In the genomic region with DNA sequence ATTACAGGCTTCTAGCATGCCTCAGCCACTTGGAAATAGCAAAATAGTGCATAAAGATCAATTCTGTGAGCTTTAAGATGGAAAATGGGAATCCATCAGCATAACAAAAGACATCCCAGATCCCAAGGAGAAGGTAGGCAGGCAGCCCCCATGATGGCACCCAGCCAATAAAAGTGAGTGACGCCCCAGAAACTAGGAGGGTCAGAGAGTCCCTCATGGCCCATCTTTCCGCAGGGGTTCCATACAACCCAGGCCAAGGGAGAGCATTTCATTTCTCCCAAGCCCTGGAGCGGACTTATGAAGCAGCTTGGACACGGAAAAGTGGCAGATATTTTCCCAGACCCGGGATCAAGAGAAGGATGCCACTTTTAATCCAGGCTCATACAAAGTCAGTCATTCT, we compare ENCODE assay signal across 1 cellular context.
TF ChIP-seq lines count a peak whose summit lies in the region.

No MANE protein-coding gene starts in this region.

TF ChIP-seq in GM23338, 12 proteins besides CTCF, POLR2A, EP300 and RAD21 (continued from another document):
- TF ChIP-seq, protein P1, sequence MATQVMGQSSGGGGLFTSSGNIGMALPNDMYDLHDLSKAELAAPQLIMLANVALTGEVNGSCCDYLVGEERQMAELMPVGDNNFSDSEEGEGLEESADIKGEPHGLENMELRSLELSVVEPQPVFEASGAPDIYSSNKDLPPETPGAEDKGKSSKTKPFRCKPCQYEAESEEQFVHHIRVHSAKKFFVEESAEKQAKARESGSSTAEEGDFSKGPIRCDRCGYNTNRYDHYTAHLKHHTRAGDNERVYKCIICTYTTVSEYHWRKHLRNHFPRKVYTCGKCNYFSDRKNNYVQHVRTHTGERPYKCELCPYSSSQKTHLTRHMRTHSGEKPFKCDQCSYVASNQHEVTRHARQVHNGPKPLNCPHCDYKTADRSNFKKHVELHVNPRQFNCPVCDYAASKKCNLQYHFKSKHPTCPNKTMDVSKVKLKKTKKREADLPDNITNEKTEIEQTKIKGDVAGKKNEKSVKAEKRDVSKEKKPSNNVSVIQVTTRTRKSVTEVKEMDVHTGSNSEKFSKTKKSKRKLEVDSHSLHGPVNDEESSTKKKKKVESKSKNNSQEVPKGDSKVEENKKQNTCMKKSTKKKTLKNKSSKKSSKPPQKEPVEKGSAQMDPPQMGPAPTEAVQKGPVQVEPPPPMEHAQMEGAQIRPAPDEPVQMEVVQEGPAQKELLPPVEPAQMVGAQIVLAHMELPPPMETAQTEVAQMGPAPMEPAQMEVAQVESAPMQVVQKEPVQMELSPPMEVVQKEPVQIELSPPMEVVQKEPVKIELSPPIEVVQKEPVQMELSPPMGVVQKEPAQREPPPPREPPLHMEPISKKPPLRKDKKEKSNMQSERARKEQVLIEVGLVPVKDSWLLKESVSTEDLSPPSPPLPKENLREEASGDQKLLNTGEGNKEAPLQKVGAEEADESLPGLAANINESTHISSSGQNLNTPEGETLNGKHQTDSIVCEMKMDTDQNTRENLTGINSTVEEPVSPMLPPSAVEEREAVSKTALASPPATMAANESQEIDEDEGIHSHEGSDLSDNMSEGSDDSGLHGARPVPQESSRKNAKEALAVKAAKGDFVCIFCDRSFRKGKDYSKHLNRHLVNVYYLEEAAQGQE (IDR thresholded peaks at IDR 0.05; ENCODE audit: unreplicated experiment) = no peak
- TF ChIP-seq ZNF114 (CRISPR knock-in tag; IDR thresholded peaks at IDR 0.05) (no peak), STAT1 (IDR thresholded peaks at IDR 0.05; ENCODE audit: unreplicated experiment) (no peak), CREB1 (CRISPR knock-in tag; IDR thresholded peaks at IDR 0.05; ENCODE audit: low read depth) (no peak), POLR2AphosphoS5 (IDR thresholded peaks at IDR 0.05; ENCODE audit: low read depth) (no peak), EZH2phosphoT487 (IDR thresholded peaks at IDR 0.05; ENCODE audit: unreplicated experiment) (no peak)
- TF ChIP-seq, protein P2, sequence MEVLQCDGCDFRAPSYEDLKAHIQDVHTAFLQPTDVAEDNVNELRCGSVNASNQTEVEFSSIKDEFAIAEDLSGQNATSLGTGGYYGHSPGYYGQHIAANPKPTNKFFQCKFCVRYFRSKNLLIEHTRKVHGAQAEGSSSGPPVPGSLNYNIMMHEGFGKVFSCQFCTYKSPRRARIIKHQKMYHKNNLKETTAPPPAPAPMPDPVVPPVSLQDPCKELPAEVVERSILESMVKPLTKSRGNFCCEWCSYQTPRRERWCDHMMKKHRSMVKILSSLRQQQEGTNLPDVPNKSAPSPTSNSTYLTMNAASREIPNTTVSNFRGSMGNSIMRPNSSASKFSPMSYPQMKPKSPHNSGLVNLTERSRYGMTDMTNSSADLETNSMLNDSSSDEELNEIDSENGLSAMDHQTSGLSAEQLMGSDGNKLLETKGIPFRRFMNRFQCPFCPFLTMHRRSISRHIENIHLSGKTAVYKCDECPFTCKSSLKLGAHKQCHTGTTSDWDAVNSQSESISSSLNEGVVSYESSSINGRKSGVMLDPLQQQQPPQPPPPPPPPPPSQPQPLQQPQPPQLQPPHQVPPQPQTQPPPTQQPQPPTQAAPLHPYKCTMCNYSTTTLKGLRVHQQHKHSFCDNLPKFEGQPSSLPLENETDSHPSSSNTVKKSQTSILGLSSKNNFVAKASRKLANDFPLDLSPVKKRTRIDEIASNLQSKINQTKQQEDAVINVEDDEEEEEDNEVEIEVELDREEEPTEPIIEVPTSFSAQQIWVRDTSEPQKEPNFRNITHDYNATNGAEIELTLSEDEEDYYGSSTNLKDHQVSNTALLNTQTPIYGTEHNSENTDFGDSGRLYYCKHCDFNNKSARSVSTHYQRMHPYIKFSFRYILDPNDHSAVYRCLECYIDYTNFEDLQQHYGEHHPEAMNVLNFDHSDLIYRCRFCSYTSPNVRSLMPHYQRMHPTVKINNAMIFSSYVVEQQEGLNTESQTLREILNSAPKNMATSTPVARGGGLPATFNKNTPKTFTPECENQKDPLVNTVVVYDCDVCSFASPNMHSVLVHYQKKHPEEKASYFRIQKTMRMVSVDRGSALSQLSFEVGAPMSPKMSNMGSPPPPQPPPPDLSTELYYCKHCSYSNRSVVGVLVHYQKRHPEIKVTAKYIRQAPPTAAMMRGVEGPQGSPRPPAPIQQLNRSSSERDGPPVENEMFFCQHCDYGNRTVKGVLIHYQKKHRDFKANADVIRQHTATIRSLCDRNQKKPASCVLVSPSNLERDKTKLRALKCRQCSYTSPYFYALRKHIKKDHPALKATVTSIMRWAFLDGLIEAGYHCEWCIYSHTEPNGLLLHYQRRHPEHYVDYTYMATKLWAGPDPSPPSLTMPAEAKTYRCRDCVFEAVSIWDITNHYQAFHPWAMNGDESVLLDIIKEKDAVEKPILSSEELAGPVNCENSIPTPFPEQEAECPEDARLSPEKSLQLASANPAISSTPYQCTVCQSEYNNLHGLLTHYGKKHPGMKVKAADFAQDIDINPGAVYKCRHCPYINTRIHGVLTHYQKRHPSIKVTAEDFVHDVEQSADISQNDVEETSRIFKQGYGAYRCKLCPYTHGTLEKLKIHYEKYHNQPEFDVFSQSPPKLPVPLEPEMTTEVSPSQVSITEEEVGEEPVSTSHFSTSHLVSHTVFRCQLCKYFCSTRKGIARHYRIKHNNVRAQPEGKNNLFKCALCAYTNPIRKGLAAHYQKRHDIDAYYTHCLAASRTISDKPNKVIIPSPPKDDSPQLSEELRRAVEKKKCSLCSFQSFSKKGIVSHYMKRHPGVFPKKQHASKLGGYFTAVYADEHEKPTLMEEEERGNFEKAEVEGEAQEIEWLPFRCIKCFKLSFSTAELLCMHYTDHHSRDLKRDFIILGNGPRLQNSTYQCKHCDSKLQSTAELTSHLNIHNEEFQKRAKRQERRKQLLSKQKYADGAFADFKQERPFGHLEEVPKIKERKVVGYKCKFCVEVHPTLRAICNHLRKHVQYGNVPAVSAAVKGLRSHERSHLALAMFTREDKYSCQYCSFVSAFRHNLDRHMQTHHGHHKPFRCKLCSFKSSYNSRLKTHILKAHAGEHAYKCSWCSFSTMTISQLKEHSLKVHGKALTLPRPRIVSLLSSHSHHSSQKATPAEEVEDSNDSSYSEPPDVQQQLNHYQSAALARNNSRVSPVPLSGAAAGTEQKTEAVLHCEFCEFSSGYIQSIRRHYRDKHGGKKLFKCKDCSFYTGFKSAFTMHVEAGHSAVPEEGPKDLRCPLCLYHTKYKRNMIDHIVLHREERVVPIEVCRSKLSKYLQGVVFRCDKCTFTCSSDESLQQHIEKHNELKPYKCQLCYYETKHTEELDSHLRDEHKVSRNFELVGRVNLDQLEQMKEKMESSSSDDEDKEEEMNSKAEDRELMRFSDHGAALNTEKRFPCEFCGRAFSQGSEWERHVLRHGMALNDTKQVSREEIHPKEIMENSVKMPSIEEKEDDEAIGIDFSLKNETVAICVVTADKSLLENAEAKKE (CRISPR knock-in tag; IDR thresholded peaks at IDR 0.05) = no peak
